Comparison of ENCODE assay signal across 1 cellular context in genomic region chr17:81187586-81188490, GRCh38.
TF ChIP-seq lines count a peak whose summit lies in the region.

No MANE protein-coding gene starts in this region.

TF ChIP-seq in K562, 482 proteins besides CTCF, POLR2A, EP300 and RAD21:
- no peak for TF ChIP-seq WHSC1 (IDR thresholded peaks at IDR 0.05; ENCODE audit: low read length)
- peak; percentile 52 for TF ChIP-seq POLR2G (IDR thresholded peaks at IDR 0.05; ENCODE audit: low read depth, low read length)
TF ChIP-seq in K562: peak in this region for 1.
